3 cellular contexts compared by ENCODE assay signal in genomic region chr5:112250551-112250950, GRCh38.
"Had no signal": no experiment of that assay in that cellular context is flagged by ENCODE, and none has a peak within 500 bp of the region (broad histone marks: within the 10 kb centered on the region; RNA-seq: fewer than 3 reads in every experiment).

No MANE protein-coding gene starts in this region.

- ATAC-seq: GM12878 had no signal

- H3K4me3 ChIP-seq: GM12878 had no signal

- DNase-seq: GDM1, GF-D8 had no signal
